Comparison of ENCODE assay signal across 17 cellular contexts in genomic region chr4:113616443-113616842, GRCh38.
DNase-seq lines count a peak whose midpoint lies in the region; ATAC-seq, FAIRE-seq and TF ChIP-seq lines count a peak whose summit lies in the region.
"Had no signal": no experiment of that assay in that cellular context is flagged by ENCODE, and none has a peak within 500 bp of the region (broad histone marks: within the 10 kb centered on the region; RNA-seq: fewer than 3 reads in every experiment).

No MANE protein-coding gene starts in this region.

- no peaks in the 10 kb centered on the region for H3K36me3 ChIP-seq in breast epithelium

- peak overlapping the region; percentile 47 for H3K27ac Mint-ChIP-seq in MCF 10A (ENCODE audit: low read depth, unreplicated experiment)
- H3K27ac Mint-ChIP-seq in stimulated activated naive B cell treated with anti-CD40 and anti-IgM and Interleukin-4, amounts not matched to agents 10 μg/mL and 1 μg/mL and 100 μg/mL, for 72 hours = peak overlapping the region; percentile 80
- no peak overlapping the region for H3K27ac Mint-ChIP-seq in endothelial cell (ENCODE audit: unreplicated experiment)
- H3K27ac Mint-ChIP-seq: T-helper 2 cell treated with Interferon-gamma antibody and Interleukin-4, amounts not matched to agents 5 μg/mL and 100 μg/mL, for 36 hours; type B pancreatic cell had no signal

- H3K27ac ChIP-seq in breast epithelium = no peak overlapping the region

- H3K9me3 Mint-ChIP-seq in MCF 10A (ENCODE audit: unreplicated experiment) (no peaks in the 10 kb centered on the region), endothelial cell (ENCODE audit: unreplicated experiment) (no peaks in the 10 kb centered on the region)
- H3K9me3 Mint-ChIP-seq in stimulated activated naive B cell treated with anti-CD40 and anti-IgM and Interleukin-4, amounts not matched to agents 10 μg/mL and 1 μg/mL and 100 μg/mL, for 72 hours = peaks cover 4 to 9% of the 10 kb centered on the region in 2 donors
- H3K9me3 Mint-ChIP-seq: naive thymus-derived CD8-positive, alpha-beta T cell; T-helper 2 cell treated with Interferon-gamma antibody and Interleukin-4, amounts not matched to agents 5 μg/mL and 100 μg/mL, for 36 hours; type B pancreatic cell had no signal

- H3K27me3 Mint-ChIP-seq in MCF 10A (ENCODE audit: insufficient read depth, unreplicated experiment) = no peaks in the 10 kb centered on the region
- no peaks in the 10 kb centered on the region for H3K27me3 Mint-ChIP-seq in stimulated activated naive B cell treated with anti-CD40 and anti-IgM and Interleukin-4, amounts not matched to agents 10 μg/mL and 1 μg/mL and 100 μg/mL, for 72 hours
- no peaks in the 10 kb centered on the region for H3K27me3 Mint-ChIP-seq in endothelial cell (ENCODE audit: unreplicated experiment)
- H3K27me3 Mint-ChIP-seq: naive thymus-derived CD8-positive, alpha-beta T cell; type B pancreatic cell had no signal

- DNase-seq in MCF 10A (ENCODE audit: unreplicated experiment) = no peak
- DNase-seq in breast epithelium (ENCODE audit: low spot score in 2 of 2) = no peak
- no peak for DNase-seq in RCC 7860 (ENCODE audit: low spot score)
- DNase-seq in iris pigment epithelial cell (ENCODE audit: low read depth) = peak; percentile 21
- DNase-seq in stimulated activated naive B cell treated with anti-CD40 and anti-IgM and Interleukin-4, amounts not matched to agents 10 μg/mL and 1 μg/mL and 100 μg/mL, for 72 hours = no peak
- DNase-seq in endothelial cell (ENCODE audit: low spot score) = no peak
- no peak for DNase-seq in D341Med (ENCODE audit: low spot score)
- DNase-seq in MV-4-11 (lab: John Stamatoyannopoulos, UW) = no peak
- DNase-seq: cerebellar nuclear complex; left colon; NCI-H187 treated with DMSO at 0.1 percent for 48 hours; NCI-H446; SHP77 treated with DMSO at 0.1 percent for 48 hours; stimulated activated naive CD4-positive, alpha-beta T cell treated with Interleukin-2 at 50 U/mL for 16 hours had no signal

- H3K4me1 ChIP-seq in breast epithelium = peaks cover 0 to 8% of the 10 kb centered on the region in 2 donors

- FAIRE-seq in RCC 7860 (lab: Jason Lieb, UNC) = peak; percentile 27

- ATAC-seq in stimulated activated naive B cell treated with anti-CD40 and anti-IgM and Interleukin-4, amounts not matched to agents 10 μg/mL and 1 μg/mL and 100 μg/mL, for 72 hours (replicated peaks) = no peak
- ATAC-seq: left colon had no signal

- POLR2A ChIA-PET in MCF 10A (lab: Yijun Ruan, JAX) = no interaction called here

- TF ChIP-seq POLR2A in breast epithelium (IDR thresholded peaks at IDR 0.05) = no peak

- no TSS peak for BruUV-seq in MCF 10A (replicated peaks; lab: Mats Ljungman, UMichigan)

- no peak overlapping the region for H3K4me3 ChIP-seq in breast epithelium

- no peaks in the 10 kb centered on the region for H3K27me3 ChIP-seq in breast epithelium

- H3K4me1 Mint-ChIP-seq in MCF 10A (ENCODE audit: insufficient read depth, unreplicated experiment) (peaks cover 17% of the 10 kb centered on the region), endothelial cell (ENCODE audit: unreplicated experiment) (no peaks in the 10 kb centered on the region)
- H3K4me1 Mint-ChIP-seq in stimulated activated naive B cell treated with anti-CD40 and anti-IgM and Interleukin-4, amounts not matched to agents 10 μg/mL and 1 μg/mL and 100 μg/mL, for 72 hours = peaks cover 19 to 35% of the 10 kb centered on the region in 2 donors

- H3K4me3 Mint-ChIP-seq in MCF 10A (ENCODE audit: unreplicated experiment) = no peak overlapping the region
- no peak overlapping the region for H3K4me3 Mint-ChIP-seq in stimulated activated naive B cell treated with anti-CD40 and anti-IgM and Interleukin-4, amounts not matched to agents 10 μg/mL and 1 μg/mL and 100 μg/mL, for 72 hours
- no peak overlapping the region for H3K4me3 Mint-ChIP-seq in endothelial cell (ENCODE audit: unreplicated experiment)
- H3K4me3 Mint-ChIP-seq: T-helper 2 cell treated with Interferon-gamma antibody and Interleukin-4, amounts not matched to agents 5 μg/mL and 100 μg/mL, for 36 hours; type B pancreatic cell had no signal

- H3K36me3 Mint-ChIP-seq in MCF 10A (ENCODE audit: insufficient read depth, unreplicated experiment) (peaks cover 6% of the 10 kb centered on the region), endothelial cell (ENCODE audit: low read depth, unreplicated experiment) (no peaks in the 10 kb centered on the region)
- peaks cover 6 to 12% of the 10 kb centered on the region in 2 donors for H3K36me3 Mint-ChIP-seq in stimulated activated naive B cell treated with anti-CD40 and anti-IgM and Interleukin-4, amounts not matched to agents 10 μg/mL and 1 μg/mL and 100 μg/mL, for 72 hours
- H3K36me3 Mint-ChIP-seq: type B pancreatic cell had no signal

- CTCF ChIA-PET in MCF 10A (lab: Yijun Ruan, JAX) = no interaction called here

- no peaks in the 10 kb centered on the region for H3K9me3 ChIP-seq in breast epithelium

- intact Hi-C loops in MCF 10A (cut with micrococcal nuclease) = no loop called here
- intact Hi-C loops in breast epithelium (cut with DNase I; ENCODE audit: low total_unique reads) = no loop called here

- TF ChIP-seq CTCF in MCF 10A (IDR thresholded peaks at IDR 0.05; ENCODE audit: unreplicated experiment) = no peak
- no peak for TF ChIP-seq CTCF in breast epithelium (IDR thresholded peaks at IDR 0.05)
- no peak for TF ChIP-seq CTCF in endothelial cell (IDR thresholded peaks at IDR 0.05; ENCODE audit: unreplicated experiment)
